Comparison of ENCODE assay signal across 16 cellular contexts in the genomic region with DNA sequence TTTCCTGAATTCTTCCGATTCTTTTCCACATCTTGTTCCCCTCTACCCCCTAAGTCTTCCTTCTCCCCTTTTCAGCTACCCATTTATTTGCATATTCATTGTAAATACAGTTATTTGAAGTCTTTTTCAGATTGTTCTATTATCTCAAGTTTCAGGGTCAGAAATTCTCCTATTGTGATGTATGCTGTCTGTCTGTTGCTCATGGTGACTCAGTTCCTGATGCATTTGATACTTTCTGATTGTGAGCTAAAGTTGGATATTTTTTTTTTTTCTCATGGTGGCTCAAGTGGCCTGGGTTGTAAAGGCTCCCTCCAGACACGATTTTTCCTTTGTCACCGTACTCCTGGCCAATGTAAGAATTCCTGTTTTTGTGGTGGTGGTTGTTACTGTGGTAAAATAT. TPM values are rescaled to one million over a fixed set of nuclear protein-coding genes. Genes with fewer than 3 reads are reported as not detected.
DNase-seq lines count a peak whose midpoint lies in the region; ATAC-seq and TF ChIP-seq lines count a peak whose summit lies in the region.
"Had no signal": no experiment of that assay in that cellular context is flagged by ENCODE, and none has a peak within 500 bp of the region (broad histone marks: within the 10 kb centered on the region; RNA-seq: fewer than 3 reads in every experiment).

No MANE protein-coding gene starts in this region.

- H3K36me3 ChIP-seq in HCT116 (ENCODE audit: control insufficient read depth in 1 of 2, insufficient read depth in 2 of 2, low read length in 2 of 2) (no peaks in the 10 kb centered on the region), SK-N-SH (replicated peaks in 1 of 2; ENCODE audit: control insufficient read depth in 1 of 2, insufficient read depth in 2 of 2, low read length in 1 of 2) (no peaks in the 10 kb centered on the region), prostate gland (no peaks in the 10 kb centered on the region), hepatocyte (replicated peaks; ENCODE audit: insufficient read depth, low read depth) (no peaks in the 10 kb centered on the region)
- H3K36me3 ChIP-seq: heart left ventricle, spleen had no signal

- no peaks in the 10 kb centered on the region for H3K27me3 ChIP-seq in HCT116 (ENCODE audit: insufficient read depth, low read length)
- no peaks in the 10 kb centered on the region for H3K27me3 ChIP-seq in SK-N-SH (ENCODE audit: insufficient read depth)
- no peaks in the 10 kb centered on the region for H3K27me3 ChIP-seq in prostate gland (replicated peaks; ENCODE audit: insufficient read depth)
- no peaks in the 10 kb centered on the region for H3K27me3 ChIP-seq in hepatocyte
- H3K27me3 ChIP-seq: heart left ventricle had no signal

- peak overlapping the region; percentile 21 for H3K4me2 ChIP-seq in HCT116 (ENCODE audit: low read length)
- H3K4me2 ChIP-seq in SK-N-SH = no peak overlapping the region
- no peak overlapping the region for H3K4me2 ChIP-seq in hepatocyte

- TF ChIP-seq EP300 in SK-N-SH (IDR thresholded peaks at IDR 0.05; ENCODE audit: borderline replicate concordance in 1 of 2, low read depth in 1 of 2, low read length in 1 of 2) = no peak

- DNase-seq in HCT116 (ENCODE audit: low read depth, low spot score) (no peak), SK-N-SH (no peak), epithelial cell of esophagus (ENCODE audit: low read depth) (peak; percentile 62), renal cortical epithelial cell (ENCODE audit: low read depth) (peak; percentile 32), prostate gland (ENCODE audit: low spot score) (no peak), hepatocyte (ENCODE audit: low spot score) (no peak), DMS114 treated with DMSO at 0.1 percent for 48 hours (lab: John Stamatoyannopoulos, UW; ENCODE audit: unreplicated experiment) (no peak)
- DNase-seq: activated B cell treated with CpG ODN at 0.5 μM for 24 hours; activated naive CD8-positive, alpha-beta T cell treated with anti-CD3 and anti-CD28 coated beads, Interleukin-2, amount 50 U/mL, for 24 hours; effector CD4-positive, alpha-beta T cell; heart left ventricle; left ventricle myocardium superior; NCI-H1105 had no signal

- no TSS peak for BruUV-seq in HCT116 (replicated peaks; lab: Mats Ljungman, UMichigan)

- RAD21 ChIA-PET in HCT116 (lab: Charles Lee; ENCODE audit: low non-redundant PET in 1 of 2, low total read pairs in 2 of 2, uncharacterized antibody in 2 of 2, unreplicated experiment in 2 of 2) = no interaction called here

- H3K4me3 ChIP-seq in HCT116 (replicated peaks in 1 of 2; ENCODE audit: low read depth in 1 of 2, low read length in 2 of 2) (no peak overlapping the region), SK-N-SH (ENCODE audit: low read depth in 2 of 2, low read length in 1 of 2) (no peak overlapping the region), epithelial cell of esophagus (ENCODE audit: low read length) (no peak overlapping the region), prostate gland (no peak overlapping the region), hepatocyte (no peak overlapping the region)
- H3K4me3 ChIP-seq: heart left ventricle, spleen had no signal

- TF ChIP-seq CTCF in HCT116 (IDR thresholded peaks at IDR 0.05 in 2 of 3, conservative IDR thresholded peaks at IDR 0.05 in 1 of 3; ENCODE audit: borderline replicate concordance in 1 of 3, insufficient read depth in 1 of 3, low read depth in 2 of 3, low read length in 2 of 3) (no peak), SK-N-SH (IDR thresholded peaks at IDR 0.05) (no peak), epithelial cell of esophagus (IDR thresholded peaks at IDR 0.05; ENCODE audit: insufficient read depth, low read depth, low read length, missing control alignments) (no peak), prostate gland (IDR thresholded peaks at IDR 0.05) (no peak), hepatocyte (IDR thresholded peaks at IDR 0.05; ENCODE audit: poor library complexity) (no peak)

- H3K9ac ChIP-seq in HCT116 (ENCODE audit: low read length) = no peak overlapping the region
- no peak overlapping the region for H3K9ac ChIP-seq in SK-N-SH

- H2AFZ ChIP-seq in HCT116 (ENCODE audit: low read depth, low read length, poor library complexity, severe bottlenecking) (peak overlapping the region; percentile 84), SK-N-SH (ENCODE audit: low read depth) (peak overlapping the region; percentile 32; the same call in 1 of the 2 replicates), hepatocyte (no peak overlapping the region)

- peaks cover 4 to 52% of the 10 kb centered on the region in 2 experiments; a peak in 3 of 4 replicates for H3K4me1 ChIP-seq in HCT116 (ENCODE audit: control insufficient read depth in 1 of 2, insufficient read depth in 2 of 2, low read length in 2 of 2)
- H3K4me1 ChIP-seq in SK-N-SH (ENCODE audit: control insufficient read depth in 1 of 2, insufficient read depth in 2 of 2, low read depth in 1 of 2, low read length in 1 of 2) = peaks cover 0 to 4% of the 10 kb centered on the region in 2 experiments; a peak in 1 of 4 replicates
- no peaks in the 10 kb centered on the region for H3K4me1 ChIP-seq in prostate gland (replicated peaks)
- H3K4me1 ChIP-seq in hepatocyte (ENCODE audit: insufficient read depth) = no peaks in the 10 kb centered on the region

- TF ChIP-seq POLR2A in HCT116 (IDR thresholded peaks at IDR 0.05; ENCODE audit: borderline replicate concordance, extremely low read depth, insufficient read depth, insufficient read length) (no peak), prostate gland (IDR thresholded peaks at IDR 0.05) (no peak)

- peaks cover 7% of the 10 kb centered on the region for H3F3A ChIP-seq in SK-N-SH (replicated peaks; ENCODE audit: insufficient read depth)

- intact Hi-C loops in HCT116 (cut with micrococcal nuclease) (no loop called here), prostate gland (cut with DNase I) (no loop called here)

- no peaks in the 10 kb centered on the region for H3K79me2 ChIP-seq in HCT116 (ENCODE audit: insufficient read depth, low read length)
- no peaks in the 10 kb centered on the region for H3K79me2 ChIP-seq in SK-N-SH (ENCODE audit: insufficient read depth)
- no peaks in the 10 kb centered on the region for H3K79me2 ChIP-seq in hepatocyte

- 47% methylated on average over 3 of the region's 3 CpGs for WGBS in SK-N-SH (ENCODE audit: low lambda C conversion rate)
- WGBS in prostate gland = 86% methylated on average over 3 of the region's 3 CpGs
- WGBS in hepatocyte (ENCODE audit: low lambda C conversion rate, missing lambda C conversion rate) = 89% methylated on average over 3 of the region's 3 CpGs

- POLR2A ChIA-PET in HCT116 (lab: Charles Lee) = no interaction called here
- POLR2A ChIA-PET in SK-N-SH (lab: Yijun Ruan, JAX) = interaction anchor here (0.7 kb wide), 1 partner anchor 13 kb away, joined by 3 read pairs; no protein-coding TSS in a partner anchor

- H3K9me2 ChIP-seq in HCT116 (ENCODE audit: insufficient read depth) (no peaks in the 10 kb centered on the region), SK-N-SH (no peaks in the 10 kb centered on the region), hepatocyte (replicated peaks; ENCODE audit: insufficient read depth) (no peaks in the 10 kb centered on the region)

- H4K20me1 ChIP-seq in HCT116 (ENCODE audit: insufficient read depth) = no peaks in the 10 kb centered on the region
- no peaks in the 10 kb centered on the region for H4K20me1 ChIP-seq in SK-N-SH (ENCODE audit: insufficient read depth)
- H4K20me1 ChIP-seq in hepatocyte (ENCODE audit: insufficient read depth, poor library complexity, severe bottlenecking) = no peaks in the 10 kb centered on the region

- no peak for ATAC-seq in HCT116
- ATAC-seq in HG02970 (IDR thresholded peaks at IDR 0.05; ENCODE audit: low FRiP score, unreplicated experiment) = no peak
- ATAC-seq: activated naive CD8-positive, alpha-beta T cell treated with anti-CD3 and anti-CD28 coated beads, Interleukin-2, amount 50 U/mL, for 24 hours; heart left ventricle; left ventricle myocardium superior had no signal

- CTCF ChIA-PET in HCT116 (lab: Charles Lee) (no interaction called here), SK-N-SH (lab: Yijun Ruan, JAX) (interaction anchor here (1.0 kb wide), 1 partner anchor 68 kb away, joined by 3 read pairs; no protein-coding TSS in a partner anchor)

- TF ChIP-seq RAD21 in HCT116 (IDR thresholded peaks at IDR 0.05; ENCODE audit: low read depth) (no peak), SK-N-SH (IDR thresholded peaks at IDR 0.05; ENCODE audit: low read length) (no peak)

- no peak overlapping the region for H3K27ac ChIP-seq in HCT116 (ENCODE audit: low read depth, low read length)
- H3K27ac ChIP-seq in SK-N-SH (ENCODE audit: low read depth in 2 of 2, low read length in 1 of 2) = peak overlapping the region in 1 of 2 experiments; percentile 68; a peak in 2 of 4 replicates
- H3K27ac ChIP-seq in prostate gland = no peak overlapping the region
- H3K27ac ChIP-seq in hepatocyte = no peak overlapping the region
- H3K27ac ChIP-seq: heart left ventricle, spleen had no signal

- no peaks in the 10 kb centered on the region for H3K9me3 ChIP-seq in HCT116 (ENCODE audit: control insufficient read depth in 1 of 2, insufficient read depth in 1 of 2, low read depth in 1 of 2, low read length in 2 of 2)
- no peaks in the 10 kb centered on the region for H3K9me3 ChIP-seq in SK-N-SH
- no peaks in the 10 kb centered on the region for H3K9me3 ChIP-seq in prostate gland
- H3K9me3 ChIP-seq in hepatocyte (ENCODE audit: low read depth) = no peaks in the 10 kb centered on the region
- H3K9me3 ChIP-seq: heart left ventricle, spleen had no signal

RNA-seq across cellular contexts. Expression of gene PI16, which starts 4.9 kb away (rescaled TPM):
- total RNA-seq in HCT116 (2021; ENCODE audit: unreplicated experiment) (0.59 TPM), renal cortical epithelial cell (not detected in 2 replicates), prostate gland (10 to 100 TPM in 1 of 2 donors, 1 to 10 TPM in 1; 7.9 to 18.0 TPM), hepatocyte (not detected in 2 replicates)
- polyA plus RNA-seq in HCT116 (2012) = 0.11 and 0.39 TPM in 2 replicates
- polyA plus RNA-seq in SK-N-SH (2012; rRNA removed) (0.02 TPM in 1 of 2 replicates, not detected in the other), hepatocyte (0.28 TPM in 1 of 2 replicates, not detected in the other)
- not detected in 2 replicates for polyA plus RNA-seq in SK-N-SH (2012; cell fraction: cytosol; rRNA removed)
- polyA plus RNA-seq in SK-N-SH (2012; cell fraction: nucleus; rRNA removed) = 0.15 and 0.17 TPM in 2 replicates
- polyA plus RNA-seq: neural cell had no signal

RNA-seq across cellular contexts. Expression of gene MTCH1, which starts 36.4 kb away (rescaled TPM):
- total RNA-seq in HCT116 (2021; ENCODE audit: unreplicated experiment) (161 TPM), renal cortical epithelial cell (196 and 243 TPM in 2 replicates), prostate gland (100 to 1,000 TPM; 269 to 367 TPM), hepatocyte (184 and 203 TPM in 2 replicates)
- 185 and 186 TPM in 2 replicates for polyA plus RNA-seq in HCT116 (2012)
- polyA plus RNA-seq in SK-N-SH (2012; rRNA removed) (137 and 151 TPM in 2 replicates), hepatocyte (359 and 395 TPM in 2 replicates)
- polyA plus RNA-seq in SK-N-SH (2012; cell fraction: cytosol; rRNA removed) = 105 and 130 TPM in 2 replicates
- 211 and 216 TPM in 2 replicates for polyA plus RNA-seq in SK-N-SH (2012; cell fraction: nucleus; rRNA removed)

RNA-seq across cellular contexts. Expression of gene FGD2, which starts 55.8 kb away (rescaled TPM):
- 0.10 TPM for total RNA-seq in HCT116 (2021; ENCODE audit: unreplicated experiment)
- 0.22 and 0.41 TPM in 2 replicates for polyA plus RNA-seq in HCT116 (2012)
- polyA plus RNA-seq in SK-N-SH (2012; rRNA removed) = not detected in 2 replicates
- 0.01 TPM in 1 of 2 replicates, not detected in the other for polyA plus RNA-seq in SK-N-SH (2012; cell fraction: cytosol; rRNA removed)
- polyA plus RNA-seq in SK-N-SH (2012; cell fraction: nucleus; rRNA removed) = 0.13 and 0.16 TPM in 2 replicates
- total RNA-seq in renal cortical epithelial cell = 0.05 TPM in 1 of 2 replicates, not detected in the other
- 10 to 100 TPM in 1 of 2 donors, 1 to 10 TPM in 1; 3.4 to 17.9 TPM for total RNA-seq in prostate gland
- total RNA-seq in hepatocyte = 2.5 and 4.6 TPM in 2 replicates
- 3.7 and 5.2 TPM in 2 replicates for polyA plus RNA-seq in hepatocyte
- polyA plus RNA-seq: neural cell had no signal

Comparison
In these comparisons a context has a peak if more than half of its experiments do, and no peak if none do; other contexts are left out.
1. DNase-seq: peak in epithelial cell of esophagus (single experiment) and renal cortical epithelial cell (single experiment); none in HCT116 (single experiment), SK-N-SH (single experiment), prostate gland (single experiment), hepatocyte (single experiment) and DMS114 treated with DMSO at 0.1 percent for 48 hours (single experiment).
2. Of the 11 proteins assayed by ChIP-seq in both SK-N-SH and HCT116: peak only in SK-N-SH: JUND; only in HCT116: none; in both: none; in neither: 10.